ENCODE assay signal across 13 cellular contexts in the genomic region with DNA sequence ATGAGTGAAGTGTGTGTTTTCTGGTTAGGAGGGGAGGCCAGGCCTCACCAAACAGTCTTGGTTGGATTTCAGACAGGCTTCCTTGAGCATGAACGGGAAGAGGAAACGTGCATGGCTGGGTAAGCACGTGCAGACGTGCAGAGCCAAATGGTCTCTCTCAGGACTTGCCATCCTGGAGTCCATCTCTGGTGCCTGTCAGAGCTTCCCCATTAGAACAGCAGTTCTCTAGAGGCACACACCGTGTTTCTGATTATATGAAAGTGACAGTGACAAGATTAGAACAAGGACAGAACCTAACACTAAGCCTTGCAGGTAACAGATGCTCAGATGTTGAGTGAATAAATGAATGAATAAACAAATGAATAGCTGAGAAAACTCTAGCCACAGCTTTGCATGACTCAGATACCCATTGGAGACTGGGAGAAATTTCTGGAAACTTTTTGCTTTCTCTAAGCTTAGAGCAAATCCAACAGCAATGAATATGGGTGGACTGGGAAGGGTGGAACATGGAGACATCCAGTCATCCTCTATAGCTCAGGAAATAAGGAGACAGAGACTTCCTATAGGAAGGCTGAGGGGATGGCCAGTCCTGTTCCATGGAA.
A peak's percentile ranks its signal among the peaks of the same experiment; 100 is the strongest.
DNase-seq lines count a peak whose midpoint lies in the region; ATAC-seq lines count a peak whose summit lies in the region.
"Had no signal": no experiment of that assay in that cellular context is flagged by ENCODE, and none has a peak within 500 bp of the region (broad histone marks: within the 10 kb centered on the region; RNA-seq: fewer than 3 reads in every experiment).

No MANE protein-coding gene starts in this region.

- peaks cover 2 to 3% of the 10 kb centered on the region in 2 donors for H3K36me3 Mint-ChIP-seq in stimulated activated naive B cell treated with anti-CD40 and anti-IgM and Interleukin-4, amounts not matched to agents 10 μg/mL and 1 μg/mL and 100 μg/mL, for 72 hours

- H3K9me3 Mint-ChIP-seq in stimulated activated naive B cell treated with anti-CD40 and anti-IgM and Interleukin-4, amounts not matched to agents 10 μg/mL and 1 μg/mL and 100 μg/mL, for 72 hours: no peaks in the 10 kb centered on the region

- DNase-seq in germinal center (ENCODE audit: low spot score): peak; percentile 47
- no peak for DNase-seq in stimulated activated naive B cell treated with anti-CD40 and anti-IgM and Interleukin-4, amounts not matched to agents 10 μg/mL and 1 μg/mL and 100 μg/mL, for 72 hours
- DNase-seq in DMS153 (lab: John Stamatoyannopoulos, UW): no peak
- no peak for DNase-seq in NCI-H2029 treated with DMSO at 0.1 percent for 48 hours (lab: John Stamatoyannopoulos, UW)
- DNase-seq in KG1 (lab: John Stamatoyannopoulos, UW): no peak
- DNase-seq: COR-L47, kidney, NCI-H187, pancreas, T-helper 9 cell had no signal

- ATAC-seq in GM19395 (IDR thresholded peaks at IDR 0.05; ENCODE audit: unreplicated experiment) (peak; percentile 50), HG03175 (IDR thresholded peaks at IDR 0.05; ENCODE audit: unreplicated experiment) (peak; percentile 30), HG03025 (IDR thresholded peaks at IDR 0.05; ENCODE audit: low FRiP score, unreplicated experiment) (no peak)
- ATAC-seq in stimulated activated naive B cell treated with anti-CD40 and anti-IgM and Interleukin-4, amounts not matched to agents 10 μg/mL and 1 μg/mL and 100 μg/mL, for 72 hours (replicated peaks): peak; percentile 41 to 48

- H3K27me3 Mint-ChIP-seq in stimulated activated naive B cell treated with anti-CD40 and anti-IgM and Interleukin-4, amounts not matched to agents 10 μg/mL and 1 μg/mL and 100 μg/mL, for 72 hours: no peaks in the 10 kb centered on the region

- H3K4me3 Mint-ChIP-seq in stimulated activated naive B cell treated with anti-CD40 and anti-IgM and Interleukin-4, amounts not matched to agents 10 μg/mL and 1 μg/mL and 100 μg/mL, for 72 hours: peak overlapping the region in 1 of 2 donors; percentile 44

- H3K27ac Mint-ChIP-seq in stimulated activated naive B cell treated with anti-CD40 and anti-IgM and Interleukin-4, amounts not matched to agents 10 μg/mL and 1 μg/mL and 100 μg/mL, for 72 hours: peak overlapping the region; percentile 63

- peaks cover 31 to 42% of the 10 kb centered on the region in 2 donors for H3K4me1 Mint-ChIP-seq in stimulated activated naive B cell treated with anti-CD40 and anti-IgM and Interleukin-4, amounts not matched to agents 10 μg/mL and 1 μg/mL and 100 μg/mL, for 72 hours
